In the genomic region with DNA sequence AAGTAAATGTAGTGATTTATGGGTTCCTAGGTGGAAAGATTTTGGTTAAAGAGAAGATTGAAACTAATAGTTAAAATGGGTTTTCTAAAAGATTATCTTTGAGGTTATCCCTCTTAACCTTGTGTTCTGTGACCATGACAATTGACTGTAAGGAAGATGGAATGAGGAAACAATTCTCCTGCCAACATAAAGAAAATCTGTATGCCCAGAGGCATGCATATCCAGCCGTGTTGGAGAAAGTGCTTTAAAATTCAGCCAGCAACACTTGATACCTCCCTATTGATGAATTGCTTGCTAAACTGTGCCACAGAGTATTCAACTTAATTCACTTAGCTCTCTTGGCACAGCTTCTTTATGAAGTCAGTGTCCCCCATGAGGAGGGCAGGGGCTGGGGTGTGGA, we compare ENCODE assay signal across 15 cellular contexts.
"Had no signal": no experiment of that assay in that cellular context is flagged by ENCODE, and none has a peak within 500 bp of the region (broad histone marks: within the 10 kb centered on the region; RNA-seq: fewer than 3 reads in every experiment).

No MANE protein-coding gene starts in this region.

- H3K27ac ChIP-seq: breast epithelium, esophagus squamous epithelium, neutrophil, tibial artery, uterus had no signal

- H3K4me3 Mint-ChIP-seq: activated CD4-positive, alpha-beta memory T cell treated with anti-CD3 and anti-CD28 coated beads for 36 hours; activated naive CD8-positive, alpha-beta T cell treated with anti-CD3 and anti-CD28 coated beads for 36 hours; naive thymus-derived CD4-positive, alpha-beta T cell had no signal

- H3K9me3 Mint-ChIP-seq: activated CD4-positive, alpha-beta memory T cell treated with anti-CD3 and anti-CD28 coated beads for 36 hours; activated naive CD8-positive, alpha-beta T cell treated with anti-CD3 and anti-CD28 coated beads for 36 hours; naive thymus-derived CD4-positive, alpha-beta T cell had no signal

- H3K27me3 ChIP-seq: breast epithelium, esophagus squamous epithelium, neutrophil, tibial artery, uterus had no signal

- ATAC-seq: naive thymus-derived CD4-positive, alpha-beta T cell; right cardiac atrium had no signal

- DNase-seq: activated CD4-positive, alpha-beta memory T cell treated with anti-CD3 and anti-CD28 coated beads for 36 hours; activated gamma-delta T cell; activated naive CD8-positive, alpha-beta T cell treated with anti-CD3 and anti-CD28 coated beads for 36 hours; activated T-cell treated with anti-CD3 and anti-CD28 coated beads, Interleukin-2, amount 50 U/mL, for 48 hours; anterior cingulate cortex; esophagus squamous epithelium; hippocampal formation; naive thymus-derived CD4-positive, alpha-beta T cell; posterior cingulate gyrus; right cardiac atrium; T1000; tibial artery; uterus had no signal

- H3K27ac Mint-ChIP-seq: activated CD4-positive, alpha-beta memory T cell treated with anti-CD3 and anti-CD28 coated beads for 36 hours; activated naive CD8-positive, alpha-beta T cell treated with anti-CD3 and anti-CD28 coated beads for 36 hours; naive thymus-derived CD4-positive, alpha-beta T cell had no signal

- H3K9me3 ChIP-seq: breast epithelium, esophagus squamous epithelium, neutrophil, tibial artery, uterus had no signal

- H3K36me3 Mint-ChIP-seq: activated CD4-positive, alpha-beta memory T cell treated with anti-CD3 and anti-CD28 coated beads for 36 hours had no signal
